1 cellular context compared by ENCODE assay signal in the genomic region with DNA sequence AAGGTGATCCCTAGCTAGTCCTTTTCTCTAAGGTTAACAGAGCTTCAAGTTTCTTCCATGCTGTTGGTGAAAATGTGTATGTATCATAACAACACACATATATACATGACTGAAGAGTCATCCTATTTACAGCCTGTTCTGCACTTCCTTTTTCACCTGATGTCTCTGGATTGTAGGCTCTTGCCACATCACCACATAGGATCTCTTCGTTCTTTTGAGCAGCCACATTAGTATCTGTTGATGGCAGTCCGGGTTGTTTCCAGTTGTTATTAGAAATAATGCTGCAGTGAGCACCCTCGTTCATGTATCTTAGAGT.
TF ChIP-seq lines count a peak whose summit lies in the region.

No MANE protein-coding gene starts in this region.

TF ChIP-seq in IMR-90, 13 proteins besides CTCF, POLR2A, EP300 and RAD21:
- TF ChIP-seq MAZ (IDR thresholded peaks at IDR 0.05; ENCODE audit: borderline replicate concordance, low read depth, low read length) (no peak), CEBPB (IDR thresholded peaks at IDR 0.05; ENCODE audit: low read depth, low read length) (peak; percentile 35; the same call in 1 of the 2 replicates), FOS (IDR thresholded peaks at IDR 0.05; ENCODE audit: low read depth, low read length) (no peak)
TF ChIP-seq in IMR-90: peak in this region for 1.
